ENCODE assay signal across 23 cellular contexts in the genomic region with DNA sequence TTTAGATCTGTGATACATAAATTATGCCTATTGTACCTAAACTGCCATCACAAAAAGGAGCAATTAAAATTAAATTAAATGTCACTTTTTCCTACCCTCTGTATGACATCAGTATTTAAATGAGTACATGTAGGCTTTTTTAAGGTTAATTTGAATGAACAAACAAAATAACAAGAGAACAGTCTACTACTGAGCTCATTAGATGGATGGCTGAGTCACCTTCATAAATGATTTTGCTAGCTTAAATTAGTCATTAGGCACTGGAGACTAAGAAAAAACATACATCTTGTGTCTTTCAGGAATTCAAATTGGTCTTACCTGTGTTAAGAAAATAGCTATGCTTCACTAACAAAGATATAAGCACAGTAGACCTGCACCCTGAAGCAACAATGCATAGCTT.
"Had no signal": no experiment of that assay in that cellular context is flagged by ENCODE, and none has a peak within 500 bp of the region (broad histone marks: within the 10 kb centered on the region; RNA-seq: fewer than 3 reads in every experiment).

No MANE protein-coding gene starts in this region.

- H3K36me3 ChIP-seq: colonic mucosa, spleen, suprapubic skin, thyroid gland, upper lobe of left lung, uterus had no signal

- H3K4me3 Mint-ChIP-seq: naive B cell; nephron; stimulated activated naive B cell treated with anti-CD40 and anti-IgM and Interleukin-4, amounts not matched to agents 10 μg/mL and 1 μg/mL and 100 μg/mL, for 72 hours had no signal

- H3K4me3 ChIP-seq: colonic mucosa, hepatocyte, lung, psoas muscle, spleen, suprapubic skin, thyroid gland, upper lobe of left lung, uterus had no signal

- H2AFZ ChIP-seq: hepatocyte had no signal

- H3K4me1 Mint-ChIP-seq: naive B cell; nephron; stimulated activated naive B cell treated with anti-CD40 and anti-IgM and Interleukin-4, amounts not matched to agents 10 μg/mL and 1 μg/mL and 100 μg/mL, for 72 hours had no signal

- H3K27me3 ChIP-seq: colonic mucosa, foreskin keratinocyte, hepatocyte, suprapubic skin, thyroid gland, upper lobe of left lung, uterus had no signal

- ATAC-seq: foreskin keratinocyte; left colon; left ventricle myocardium superior; psoas muscle; sciatic nerve; stimulated activated naive B cell treated with anti-CD40 and anti-IgM and Interleukin-4, amounts not matched to agents 10 μg/mL and 1 μg/mL and 100 μg/mL, for 72 hours had no signal

- H3K9me3 ChIP-seq: colonic mucosa, psoas muscle, spleen, suprapubic skin, thyroid gland, upper lobe of left lung, uterus had no signal

- H3K79me2 ChIP-seq: hepatocyte had no signal

- H3K4me2 ChIP-seq: hepatocyte had no signal

- H3K4me1 ChIP-seq: colonic mucosa, foreskin keratinocyte, psoas muscle, spleen, suprapubic skin, thyroid gland, upper lobe of left lung, uterus had no signal

- DNase-seq: colonic mucosa; dermis blood vessel endothelial cell; erythroblast; foreskin keratinocyte; head of caudate nucleus; left colon; left ventricle myocardium superior; mesenchymal stem cell; naive B cell; psoas muscle; spleen; stimulated activated CD4-positive, alpha-beta T cell treated with anti-CD3 and anti-CD28 coated beads, Interleukin-15, amount 100 ng/mL, for 24 hours; stimulated activated CD4-positive, alpha-beta T cell treated with anti-CD3 and anti-CD28 coated beads, Interleukin-1b, Interleukin-23, amount 100 ng/mL, for 48 hours; stimulated activated CD4-positive, alpha-beta T cell treated with anti-CD3 and anti-CD28 coated beads, Interleukin-4, amount 100 ng/mL, for 24 hours; stimulated activated naive B cell treated with anti-CD40 and anti-IgM and Interleukin-4, amounts not matched to agents 10 μg/mL and 1 μg/mL and 100 μg/mL, for 72 hours; thyroid gland; upper lobe of left lung; uterus had no signal

- H3K27me3 Mint-ChIP-seq: naive B cell; stimulated activated naive B cell treated with anti-CD40 and anti-IgM and Interleukin-4, amounts not matched to agents 10 μg/mL and 1 μg/mL and 100 μg/mL, for 72 hours had no signal

- H3K27ac ChIP-seq: colonic mucosa, foreskin keratinocyte, hepatocyte, psoas muscle, spleen, suprapubic skin, thyroid gland, upper lobe of left lung, uterus had no signal

- H3K27ac Mint-ChIP-seq: nephron; stimulated activated naive B cell treated with anti-CD40 and anti-IgM and Interleukin-4, amounts not matched to agents 10 μg/mL and 1 μg/mL and 100 μg/mL, for 72 hours had no signal

- H3K36me3 Mint-ChIP-seq: naive B cell; stimulated activated naive B cell treated with anti-CD40 and anti-IgM and Interleukin-4, amounts not matched to agents 10 μg/mL and 1 μg/mL and 100 μg/mL, for 72 hours had no signal
